ENCODE assay signal across 24 cellular contexts in genomic region chr21:45355573-45355972, GRCh38. TPM values are rescaled to one million over a fixed set of nuclear protein-coding genes. Genes with fewer than 3 reads are reported as not detected.
DNase-seq lines count a peak whose midpoint lies in the region; ATAC-seq, FAIRE-seq and TF ChIP-seq lines count a peak whose summit lies in the region.
"Had no signal": no experiment of that assay in that cellular context is flagged by ENCODE, and none has a peak within 500 bp of the region (broad histone marks: within the 10 kb centered on the region; RNA-seq: fewer than 3 reads in every experiment).

No MANE protein-coding gene starts in this region.

- intact Hi-C loops in Right ventricle myocardium superior (cut with DNase I) (loop anchor here (10.0 kb wide), 1 partner anchor 51 kb away; no protein-coding TSS in a partner anchor), cardiac septum (cut with DNase I) (no loop called here), K562 (cut with micrococcal nuclease) (loop anchor here (5.0 kb wide), 1 partner anchor 58 kb away; no protein-coding TSS in a partner anchor), transverse colon (cut with DNase I; ENCODE audit: low total_unique reads) (no loop called here)

- H3K4me1 ChIP-seq in K562 (replicated peaks in 1 of 2; ENCODE audit: control insufficient read depth in 2 of 2, insufficient read depth in 2 of 2, low read length in 2 of 2), result peaks cover 22 to 61% of the 10 kb centered on the region in 2 experiments; a peak in 4 of 5 replicates
- H3K4me1 ChIP-seq in mesendoderm (ENCODE audit: control insufficient read depth, low read depth, low read length), result peaks cover 4% of the 10 kb centered on the region
- peaks cover 0 to 3% (median 0%) of the 10 kb centered on the region in 4 donors for H3K4me1 ChIP-seq in transverse colon

- H2AFZ ChIP-seq in K562 (ENCODE audit: low read depth, low read length), result no peak overlapping the region
- H2AFZ ChIP-seq: neural progenitor cell had no signal

- no peaks in the 10 kb centered on the region for H3K9me1 ChIP-seq in K562 (ENCODE audit: control insufficient read depth, insufficient read depth, low read length)

- no peak for TF ChIP-seq POLR2A in K562 (conservative IDR thresholded peaks at IDR 0.05)
- no peak for TF ChIP-seq POLR2A in transverse colon (IDR thresholded peaks at IDR 0.05)

- H3K27ac ChIP-seq in K562 (ENCODE audit: extremely low read depth, low read depth, low read length) (no peak overlapping the region), mesendoderm (ENCODE audit: low read depth, low read length) (no peak overlapping the region), transverse colon (no peak overlapping the region), substantia nigra (ENCODE audit: low read depth, low read length, poor library complexity, severe bottlenecking) (no peak overlapping the region)
- H3K27ac ChIP-seq: brain microvascular endothelial cell, neural progenitor cell, tibial artery had no signal

- no peak for FAIRE-seq in K562 (lab: Jason Lieb, UNC)

- TF ChIP-seq EP300 in K562 (IDR thresholded peaks at IDR 0.05; ENCODE audit: low read length) (no peak), transverse colon (IDR thresholded peaks at IDR 0.05; ENCODE audit: low read depth) (no peak)

- no peak overlapping the region for H3K9ac ChIP-seq in K562 (ENCODE audit: insufficient read depth in 1 of 2, low read depth in 2 of 2, low read length in 2 of 2)
- no peak overlapping the region for H3K9ac ChIP-seq in mesendoderm (ENCODE audit: low read length)
- H3K9ac ChIP-seq: neural progenitor cell had no signal

- H2BK120ac ChIP-seq in mesendoderm (ENCODE audit: low read depth, low read length), result no peak overlapping the region

- TF ChIP-seq RAD21 in K562 (CRISPR knock-in tag; conservative IDR thresholded peaks at IDR 0.05 in 1 of 2, IDR thresholded peaks at IDR 0.05 in 1 of 2), result no peak

- H2BK5ac ChIP-seq in mesendoderm (ENCODE audit: low read length), result no peak overlapping the region

- no peaks in the 10 kb centered on the region for H3K9me3 ChIP-seq in K562 (replicated peaks; ENCODE audit: control insufficient read depth, insufficient read depth, low read depth, low read length)
- no peaks in the 10 kb centered on the region for H3K9me3 ChIP-seq in transverse colon
- H3K9me3 ChIP-seq: BE2C, tibial artery had no signal

- no peak overlapping the region for H3K4ac ChIP-seq in mesendoderm (ENCODE audit: low read depth, low read length)

- BruUV-seq in K562 (replicated peaks; lab: Mats Ljungman, UMichigan), result no TSS peak

- H2BK15ac ChIP-seq in mesendoderm (replicated peaks; ENCODE audit: low read depth), result no peak overlapping the region

- CTCF ChIA-PET in K562 (lab: Yijun Ruan, JAX; ENCODE audit: low intra/inter-chr PET ratio), result interaction anchor here (1.3 to 1.6 kb wide), 2 partner anchors 63 to 84 kb away, joined by 3 to 8 read pairs; no protein-coding TSS in a partner anchor

- TF ChIP-seq CTCF in K562 (IDR thresholded peaks at IDR 0.05 in 2 of 3, conservative IDR thresholded peaks at IDR 0.05 in 1 of 3; ENCODE audit: insufficient read depth in 2 of 3, low read depth in 1 of 3, low read length in 3 of 3) (no peak), GM10266 (IDR thresholded peaks at IDR 0.05; ENCODE audit: control insufficient read depth, insufficient read depth, low read depth, missing control alignments) (no peak), transverse colon (IDR thresholded peaks at IDR 0.05) (no peak)

- no peak overlapping the region for H4K8ac ChIP-seq in mesendoderm (ENCODE audit: low read depth, low read length)

- H3K4me3 ChIP-seq in K562, result no peak overlapping the region
- H3K4me3 ChIP-seq in mesendoderm (ENCODE audit: low read length), result no peak overlapping the region
- H3K4me3 ChIP-seq in transverse colon, result no peak overlapping the region
- H3K4me3 ChIP-seq: lung, neural progenitor cell, tibial artery had no signal

- no peak overlapping the region for H3K4me2 ChIP-seq in K562 (ENCODE audit: insufficient read depth, low read length)
- no peak overlapping the region for H3K4me2 ChIP-seq in mesendoderm (ENCODE audit: low read length)

- no peaks in the 10 kb centered on the region for H3K79me1 ChIP-seq in mesendoderm (ENCODE audit: low read length)

- no peak overlapping the region for H3K18ac ChIP-seq in mesendoderm (ENCODE audit: low read length)

- no peak overlapping the region for H3K23ac ChIP-seq in mesendoderm (ENCODE audit: low read length)

- in situ Hi-C loops in K562 (cut with MboI), result no loop called here
- in situ Hi-C loops in transverse colon (cut with MboI; ENCODE audit: low pct_ligation_motif_present in 1 of 4, low pct_unique_long_range_greater_than_20kb in 1 of 4, low sequenced_read_pairs in 3 of 4), result loop anchor here in 1 of 4 donors (10.0 kb wide), 1 partner anchor 61 kb away; no protein-coding TSS in a partner anchor

- no peaks in the 10 kb centered on the region for H3K36me3 ChIP-seq in K562 (ENCODE audit: control insufficient read depth, insufficient read depth, low read length)
- H3K36me3 ChIP-seq in mesendoderm (ENCODE audit: control insufficient read depth, insufficient read depth, low read length), result no peaks in the 10 kb centered on the region
- H3K36me3 ChIP-seq in transverse colon, result no peaks in the 10 kb centered on the region
- H3K36me3 ChIP-seq: BE2C, brain microvascular endothelial cell, neural progenitor cell, tibial artery had no signal

- no peak overlapping the region for H3K56ac ChIP-seq in mesendoderm (ENCODE audit: low read length)

- DNase-seq in Right ventricle myocardium superior, result peak; percentile 31
- no peak for DNase-seq in cardiac septum (ENCODE audit: low spot score)
- DNase-seq in K562 (ENCODE audit: extremely low read depth in 1 of 4, low spot score in 3 of 4), result no peak
- no peak for DNase-seq in mesendoderm
- no peak for DNase-seq in GM10266 (ENCODE audit: extremely low spot score)
- DNase-seq in transverse colon, result no peak
- no peak for DNase-seq in substantia nigra (lab: John Stamatoyannopoulos, UW)
- DNase-seq in AG08395 (ENCODE audit: low spot score), result no peak
- DNase-seq: activated CD4-positive, alpha-beta T cell treated with anti-CD3 and anti-CD28 coated beads, Interleukin-2, amount 10 ng/mL, durations not matched to agents 7 days and 5 days; activated gamma-delta T cell treated with Interleukin-2 at 50 U/mL for 16 hours; activated T-cell treated with anti-CD3 and anti-CD28 coated beads, Interleukin-2, amount 50 U/mL, for 24 hours; BE2C; brain microvascular endothelial cell; COR-L47; DMS79; Karpas-422; NCI-H1694; NCI-H2171; NCI-H510A treated with DMSO at 0.1 percent for 48 hours; SHP77; stimulated activated naive CD8-positive, alpha-beta T cell treated with anti-CD3 and anti-CD28 coated beads, Interleukin-15, amount 100 ng/mL, for 72 hours; tibial artery had no signal

- POLR2A ChIA-PET in K562 (lab: Yijun Ruan, JAX), result interaction anchor here (1.0 kb wide), 1 partner anchor 26 kb away, joined by 3 read pairs; no protein-coding TSS in a partner anchor

- H4K5ac ChIP-seq in mesendoderm (ENCODE audit: low read length), result peak overlapping the region; percentile 21

- 17% methylated on average over 14 of the region's 14 CpGs for WGBS in K562 (ENCODE audit: insufficient coverage, low coverage, missing lambda C conversion rate)
- WGBS in mesendoderm (ENCODE audit: extremely low coverage, insufficient coverage, low lambda C conversion rate), result no CpG with 5 or more reads among the region's 14 CpGs
- 60 to 62% methylated on average over 7 to 14 of the region's 14 CpGs for WGBS in transverse colon (ENCODE audit: low coverage in 1 of 2), 2 donors

- H3K79me2 ChIP-seq in K562 (ENCODE audit: control insufficient read depth, insufficient read depth, low read length), result no peaks in the 10 kb centered on the region
- no peaks in the 10 kb centered on the region for H3K79me2 ChIP-seq in mesendoderm (ENCODE audit: control insufficient read depth, insufficient read depth, low read length)

- peaks cover 8% of the 10 kb centered on the region; the same call in 1 of the 2 replicates for H4K20me1 ChIP-seq in K562 (replicated peaks; ENCODE audit: control insufficient read depth, insufficient read depth, low read length)

- ATAC-seq in Right ventricle myocardium superior (ENCODE audit: poor library complexity) (no peak), K562 (no peak)
- ATAC-seq: stimulated activated naive CD8-positive, alpha-beta T cell treated with anti-CD3 and anti-CD28 coated beads, Interleukin-15, amount 100 ng/mL, for 72 hours had no signal

- no peak overlapping the region for H2AK5ac ChIP-seq in mesendoderm (ENCODE audit: low read length)

- H3K27me3 ChIP-seq in K562 (ENCODE audit: control insufficient read depth in 2 of 2, insufficient read depth in 2 of 2, low read length in 2 of 2) (peaks cover 11 to 48% of the 10 kb centered on the region in 2 experiments), mesendoderm (ENCODE audit: insufficient read depth, low read length, poor library complexity) (no peaks in the 10 kb centered on the region), transverse colon (no peaks in the 10 kb centered on the region)
- H3K27me3 ChIP-seq: BE2C, brain microvascular endothelial cell, neural progenitor cell, tibial artery had no signal

RNA-seq across cellular contexts. Expression of gene COL18A1, which starts 49.4 kb away (rescaled TPM):
- total RNA-seq in Right ventricle myocardium superior (44.2 TPM), cardiac septum (77.0 TPM), K562 (2014; rRNA removed) (12.0 and 16.1 TPM in 2 replicates), K562 (2014; rRNA removed; fragmentation: Illumina TruSeq; extraction: Trizol) (0.54 and 1.1 TPM in 2 replicates), K562 (2015; rRNA removed; fragmentation: Illumina TruSeq; extraction: Trizol) (1.6 and 2.3 TPM in 2 replicates), K562 (2021) (16.1 and 16.4 TPM in 2 replicates), transverse colon (100 to 1,000 TPM in 1 of 4 donors, 10 to 100 TPM in 3; 19.3 to 121 (median 23.3) TPM)
- 18.2 and 47.1 TPM in 2 replicates for total RNA-seq in K562 (2011; cell fraction: chromatin; rRNA removed; ENCODE audit: low replicate concordance)
- total RNA-seq in K562 (2011; cell fraction: nucleolus; rRNA removed), result 42.8 and 53.0 TPM in 2 replicates
- 26.1 and 28.1 TPM in 2 replicates for total RNA-seq in K562 (2011; cell fraction: nucleoplasm; rRNA removed)
- polyA plus RNA-seq in K562 (2011; rRNA removed) (4.9 and 16.8 TPM in 2 replicates), K562 (2014; fragmentation: Illumina TruSeq; extraction: Trizol) (2.0 and 5.5 TPM in 2 replicates), K562 (2014; fragmentation: Nextera tagmentation; extraction: Ambion mirVana) (under 1 TPM; 0.14 to 0.25 TPM), K562 (2014; rRNA removed) (7.8 and 11.8 TPM in 2 replicates)
- polyA plus RNA-seq in K562 (2011; cell fraction: cytosol; rRNA removed), result 23.2 and 39.2 TPM in 2 replicates
- 67.4 and 83.8 TPM in 2 replicates for polyA plus RNA-seq in K562 (2011; cell fraction: nucleus; rRNA removed)
- polyA plus RNA-seq in K562 (2012), result 6.2 and 11.5 TPM in 2 replicates
- polyA minus RNA-seq in K562 (2011; rRNA and poly(A)+ RNA removed), result 2.9 and 3.3 TPM in 2 replicates
- 11.5 and 49.2 TPM in 2 replicates for polyA minus RNA-seq in K562 (2011; cell fraction: cytosol; rRNA and poly(A)+ RNA removed)
- 11.6 and 22.0 TPM in 2 replicates for polyA minus RNA-seq in K562 (2011; cell fraction: nucleus; rRNA and poly(A)+ RNA removed)
- 84.0 TPM for polyA plus RNA-seq in mesendoderm (2013, experiment 1 of 2)
- polyA plus RNA-seq in mesendoderm (2013, experiment 2 of 2), result 85.5 TPM

Comparison
In these comparisons a context has a peak if more than half of its experiments do, and no peak if none do; other contexts are left out.
1. intact Hi-C loops: an anchor here in Right ventricle myocardium superior (10.0 kb wide) and K562 (5.0 kb wide); none called in cardiac septum and transverse colon.